ENCODE assay signal across 21 cellular contexts in genomic region chr5:43571237-43571636, GRCh38. TPM values are rescaled to one million over a fixed set of nuclear protein-coding genes. Genes with fewer than 3 reads are reported as not detected.
DNase-seq lines count a peak whose midpoint lies in the region; ATAC-seq and TF ChIP-seq lines count a peak whose summit lies in the region.
"Had no signal": no experiment of that assay in that cellular context is flagged by ENCODE, and none has a peak within 500 bp of the region (broad histone marks: within the 10 kb centered on the region; RNA-seq: fewer than 3 reads in every experiment).

No MANE protein-coding gene starts in this region.

- no peak overlapping the region for H3K27ac Mint-ChIP-seq in MCF 10A (ENCODE audit: low read depth, unreplicated experiment)
- peak overlapping the region in 2 of 3 experiments; percentile 44 to 93 for H3K27ac Mint-ChIP-seq in nephron
- H3K27ac Mint-ChIP-seq: activated naive CD4-positive, alpha-beta T cell treated with anti-CD3 and anti-CD28 coated beads for 36 hours; H9; type B pancreatic cell had no signal

- no peaks in the 10 kb centered on the region for H3K4me1 ChIP-seq in breast epithelium
- peaks cover 3 to 31% (median 13%) of the 10 kb centered on the region in 3 donors for H3K4me1 ChIP-seq in gastroesophageal sphincter
- H3K4me1 ChIP-seq in uterus = peaks cover 0 to 6% of the 10 kb centered on the region in 2 donors
- H3K4me1 ChIP-seq: body of pancreas had no signal

- H3K9me3 ChIP-seq in breast epithelium (no peaks in the 10 kb centered on the region), gastroesophageal sphincter (no peaks in the 10 kb centered on the region), uterus (no peaks in the 10 kb centered on the region)
- H3K9me3 ChIP-seq: body of pancreas had no signal

- TF ChIP-seq CTCF in breast epithelium (IDR thresholded peaks at IDR 0.05) (no peak), MCF 10A (IDR thresholded peaks at IDR 0.05; ENCODE audit: unreplicated experiment) (no peak), gastroesophageal sphincter (IDR thresholded peaks at IDR 0.05) (no peak), nephron (IDR thresholded peaks at IDR 0.05; ENCODE audit: unreplicated experiment in 3 of 3) (no peak), uterus (IDR thresholded peaks at IDR 0.05) (no peak)

- 22 to 26% methylated on average over 5 of the region's 5 CpGs for WGBS in gastroesophageal sphincter (ENCODE audit: low coverage in 1 of 2), 2 donors

- DNase-seq in breast epithelium (ENCODE audit: low spot score in 2 of 2) = no peak
- DNase-seq in MCF 10A (ENCODE audit: unreplicated experiment) = no peak
- DNase-seq in uterus = peak; percentile 17 to 33
- DNase-seq in COLO829 (ENCODE audit: low spot score) = no peak
- DNase-seq in stimulated activated CD4-positive, alpha-beta T cell treated with anti-CD3 and anti-CD28 coated beads, Interleukin-4, amount 100 ng/mL, for 4 hours = no peak
- DNase-seq in KBM-7 = no peak
- DNase-seq: activated CD4-positive, alpha-beta T cell treated with anti-CD3 and anti-CD28 coated beads, Interleukin-2, amount 50 U/mL, for 1 hour; activated naive CD4-positive, alpha-beta T cell treated with anti-CD3 and anti-CD28 coated beads for 36 hours; activated T-cell treated with anti-CD3 and anti-CD28 coated beads for 4 hours; body of pancreas; dermis blood vessel endothelial cell; H9; Karpas-422; NCI-H1417; NCI-H2171 treated with DMSO at 0.1 percent for 48 hours; occipital lobe; PC-3 had no signal

- H3K9me3 Mint-ChIP-seq in MCF 10A (ENCODE audit: unreplicated experiment) = no peaks in the 10 kb centered on the region
- H3K9me3 Mint-ChIP-seq in nephron = peaks cover 4% of the 10 kb centered on the region
- H3K9me3 Mint-ChIP-seq: activated naive CD4-positive, alpha-beta T cell treated with anti-CD3 and anti-CD28 coated beads for 36 hours; type B pancreatic cell had no signal

- TF ChIP-seq POLR2A in breast epithelium (IDR thresholded peaks at IDR 0.05) (no peak), gastroesophageal sphincter (IDR thresholded peaks at IDR 0.05) (no peak), uterus (IDR thresholded peaks at IDR 0.05) (no peak)

- H3K36me3 ChIP-seq in breast epithelium = no peaks in the 10 kb centered on the region
- H3K36me3 ChIP-seq in gastroesophageal sphincter = peaks cover 0 to 8% of the 10 kb centered on the region in 2 donors
- H3K36me3 ChIP-seq in uterus = no peaks in the 10 kb centered on the region

- POLR2A ChIA-PET in MCF 10A (lab: Yijun Ruan, JAX) = interaction anchor here (0.8 to 1.3 kb wide), 2 partner anchors 15 to 31 kb away, joined by 4 read pairs; partner anchors contain the start of genes NNT and PAIP1

- peaks cover 6% of the 10 kb centered on the region for H3K36me3 Mint-ChIP-seq in MCF 10A (ENCODE audit: insufficient read depth, unreplicated experiment)
- peaks cover 15% of the 10 kb centered on the region for H3K36me3 Mint-ChIP-seq in nephron (ENCODE audit: low read depth)

- no peak overlapping the region for H3K4me3 Mint-ChIP-seq in MCF 10A (ENCODE audit: unreplicated experiment)
- H3K4me3 Mint-ChIP-seq in nephron = no peak overlapping the region
- H3K4me3 Mint-ChIP-seq: activated naive CD4-positive, alpha-beta T cell treated with anti-CD3 and anti-CD28 coated beads for 36 hours; H9; type B pancreatic cell had no signal

- TF ChIP-seq EP300 in gastroesophageal sphincter (IDR thresholded peaks at IDR 0.05) = no peak

- no peaks in the 10 kb centered on the region for H3K27me3 ChIP-seq in breast epithelium
- no peaks in the 10 kb centered on the region for H3K27me3 ChIP-seq in gastroesophageal sphincter
- no peaks in the 10 kb centered on the region for H3K27me3 ChIP-seq in uterus
- H3K27me3 ChIP-seq: body of pancreas had no signal

- intact Hi-C loops in breast epithelium (cut with DNase I; ENCODE audit: low total_unique reads) = no loop called here
- intact Hi-C loops in MCF 10A (cut with micrococcal nuclease) = no loop called here
- intact Hi-C loops in uterus (cut with DNase I; ENCODE audit: low total_unique reads) = no loop called here

- no TSS peak for BruUV-seq in MCF 10A (replicated peaks; lab: Mats Ljungman, UMichigan)

- H3K27ac ChIP-seq in breast epithelium (peak overlapping the region; percentile 36 to 74), gastroesophageal sphincter (peak overlapping the region; percentile 72 to 80 (median 78)), uterus (peak overlapping the region; percentile 72 to 79)
- H3K27ac ChIP-seq: 22Rv1, body of pancreas had no signal

- H3K4me1 Mint-ChIP-seq in MCF 10A (ENCODE audit: insufficient read depth, unreplicated experiment) = peaks cover 10% of the 10 kb centered on the region
- peaks cover 17% of the 10 kb centered on the region for H3K4me1 Mint-ChIP-seq in nephron
- H3K4me1 Mint-ChIP-seq: H9 had no signal

- peak; percentile 79 for ATAC-seq in gastroesophageal sphincter
- ATAC-seq: body of pancreas, PC-3 had no signal

- in situ Hi-C loops in KBM-7 (cut with MboI; ENCODE audit: low pct_unique_long_range_greater_than_20kb, low sequenced_read_pairs) = no loop called here

- CTCF ChIA-PET in MCF 10A (lab: Yijun Ruan, JAX) = interaction anchor here (1.0 kb wide), 1 partner anchor 181 kb away, joined by 4 read pairs; no protein-coding TSS in a partner anchor

- H3K4me3 ChIP-seq in breast epithelium = peak overlapping the region in 2 of 3 donors; percentile 11 to 38
- peak overlapping the region; percentile 34 to 43 for H3K4me3 ChIP-seq in gastroesophageal sphincter
- H3K4me3 ChIP-seq in uterus = peak overlapping the region; percentile 22 to 24
- H3K4me3 ChIP-seq: body of pancreas had no signal

- H3K27me3 Mint-ChIP-seq in MCF 10A (ENCODE audit: insufficient read depth, unreplicated experiment) = no peaks in the 10 kb centered on the region
- no peaks in the 10 kb centered on the region for H3K27me3 Mint-ChIP-seq in nephron (ENCODE audit: low read depth)
- H3K27me3 Mint-ChIP-seq: type B pancreatic cell had no signal

RNA-seq across cellular contexts. Expression of gene PAIP1, which starts 14.4 kb away (rescaled TPM):
- total RNA-seq in breast epithelium (100 to 1,000 TPM in 1 of 3 donors, 10 to 100 TPM in 2; 70.5 to 104 (median 94.1) TPM), MCF 10A (2022) (105 and 116 TPM in 2 replicates), gastroesophageal sphincter (100 to 1,000 TPM in 2 of 4 donors, 10 to 100 TPM in 2; 86.3 to 127 (median 107) TPM), uterus (100 to 1,000 TPM in 1 of 4 donors, 10 to 100 TPM in 3; 20.7 to 117 (median 75.8) TPM)

RNA-seq across cellular contexts. Expression of gene NNT, which starts 31.7 kb away (rescaled TPM):
- total RNA-seq in breast epithelium = 100 to 1,000 TPM in 1 of 3 donors, 10 to 100 TPM in 2; 30.2 to 137 (median 39.2) TPM
- 38.4 and 52.3 TPM in 2 replicates for total RNA-seq in MCF 10A (2022)
- total RNA-seq in gastroesophageal sphincter = 10 to 100 TPM; 52.0 to 91.1 (median 74.3) TPM
- 100 to 1,000 TPM in 1 of 4 donors, 10 to 100 TPM in 3; 25.3 to 112 (median 43.8) TPM for total RNA-seq in uterus

RNA-seq across cellular contexts. Expression of gene C5orf34, which starts 56.3 kb away (rescaled TPM):
- 10 to 100 TPM in 1 of 3 donors, 1 to 10 TPM in 2; 1.8 to 12.9 (median 3.3) TPM for total RNA-seq in breast epithelium
- total RNA-seq in MCF 10A (2022) = 3.9 and 5.9 TPM in 2 replicates
- 1 to 10 TPM in 2 of 4 donors, under 1 TPM in 2; 0.31 to 1.2 (median 0.91) TPM for total RNA-seq in gastroesophageal sphincter
- total RNA-seq in uterus = 1 to 10 TPM in 3 of 4 donors, under 1 TPM in 1; 0.29 to 7.7 (median 2.3) TPM

Comparison
In these comparisons a context has a peak if more than half of its experiments do, and no peak if none do; other contexts are left out.
1. DNase-seq: peak in uterus (2 of 2); none in breast epithelium (0 of 2), MCF 10A (single experiment), COLO829 (single experiment), stimulated activated CD4-positive, alpha-beta T cell treated with anti-CD3 and anti-CD28 coated beads, Interleukin-4, amount 100 ng/mL, for 4 hours (0 of 2) and KBM-7 (single experiment).
2. Peak in every context shown above with its lines, with median percentiles within 50 percentile points of each other: H3K27ac ChIP-seq and H3K4me3 ChIP-seq.